17 cellular contexts compared by ENCODE assay signal in the genomic region with DNA sequence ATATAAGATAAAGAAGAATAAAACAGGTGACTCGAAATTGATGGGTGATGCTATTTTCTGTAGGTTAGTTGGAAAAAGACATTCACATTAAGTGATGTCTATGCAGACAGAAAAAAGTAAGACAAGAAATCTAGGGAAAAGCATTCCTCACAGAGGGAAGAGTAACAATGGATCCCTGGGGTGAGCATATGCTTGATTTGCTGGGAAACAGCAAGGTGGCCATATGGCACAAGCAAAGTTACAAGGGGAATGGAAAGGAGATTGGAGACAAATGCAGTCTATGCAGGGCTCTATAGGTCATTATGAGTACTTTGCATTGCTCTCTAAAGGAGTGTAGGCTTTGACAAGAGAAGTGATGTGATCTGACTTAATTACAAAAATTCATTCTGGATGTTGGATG.
DNase-seq lines count a peak whose midpoint lies in the region; FAIRE-seq and TF ChIP-seq lines count a peak whose summit lies in the region.
"Had no signal": no experiment of that assay in that cellular context is flagged by ENCODE, and none has a peak within 500 bp of the region (broad histone marks: within the 10 kb centered on the region; RNA-seq: fewer than 3 reads in every experiment).

No MANE protein-coding gene starts in this region.

- no peak overlapping the region for H3K4me3 ChIP-seq in mesendoderm (ENCODE audit: low read length)
- H3K4me3 ChIP-seq in foreskin fibroblast (ENCODE audit: low read depth in 1 of 2, low read length in 2 of 2) = no peak overlapping the region
- H3K4me3 ChIP-seq: BLaER1 treated with 17β-estradiol and CSF1 and Interleukin-3, amounts not matched to agents 10 nM and 100 nM had no signal

- H3K4ac ChIP-seq in mesendoderm (ENCODE audit: low read depth, low read length) = no peak overlapping the region

- no peak overlapping the region for H3K4me3 Mint-ChIP-seq in activated CD4-positive, alpha-beta T cell treated with anti-CD3 and anti-CD28 coated beads, Interleukin-2, amount 10 ng/mL, durations not matched to agents 7 days and 5 days
- H3K4me3 Mint-ChIP-seq: CD4-positive, CD25-positive, alpha-beta regulatory T cell; HFFc6 had no signal

- CTCF ChIA-PET in activated CD4-positive, alpha-beta T cell treated with anti-CD3 and anti-CD28 coated beads, Interleukin-2, amount 10 ng/mL, durations not matched to agents 7 days and 5 days (lab: Charles Lee) = no interaction called here

- H3K9ac ChIP-seq in mesendoderm (ENCODE audit: low read length) = no peak overlapping the region
- H3K9ac ChIP-seq: BLaER1 treated with 17β-estradiol and CSF1 and Interleukin-3, amounts not matched to agents 10 nM and 100 nM had no signal

- H3K18ac ChIP-seq in mesendoderm (ENCODE audit: low read length) = no peak overlapping the region

- no peaks in the 10 kb centered on the region for H3K36me3 ChIP-seq in mesendoderm (ENCODE audit: control insufficient read depth, insufficient read depth, low read length)
- H3K36me3 ChIP-seq: BLaER1 treated with 17β-estradiol and CSF1 and Interleukin-3, amounts not matched to agents 10 nM and 100 nM had no signal

- H3K27ac Mint-ChIP-seq in activated CD4-positive, alpha-beta T cell treated with anti-CD3 and anti-CD28 coated beads, Interleukin-2, amount 10 ng/mL, durations not matched to agents 7 days and 5 days = no peak overlapping the region
- H3K27ac Mint-ChIP-seq: CD4-positive, CD25-positive, alpha-beta regulatory T cell; HFFc6 had no signal

- no peaks in the 10 kb centered on the region for H3K79me1 ChIP-seq in mesendoderm (ENCODE audit: low read length)

- WGBS in mesendoderm (ENCODE audit: extremely low coverage, insufficient coverage, low lambda C conversion rate) = no CpG with 5 or more reads among the region's 1 CpG

- H3K9me3 Mint-ChIP-seq in activated CD4-positive, alpha-beta T cell treated with anti-CD3 and anti-CD28 coated beads, Interleukin-2, amount 10 ng/mL, durations not matched to agents 7 days and 5 days = no peaks in the 10 kb centered on the region

- no peaks in the 10 kb centered on the region for H3K4me1 Mint-ChIP-seq in activated CD4-positive, alpha-beta T cell treated with anti-CD3 and anti-CD28 coated beads, Interleukin-2, amount 10 ng/mL, durations not matched to agents 7 days and 5 days
- H3K4me1 Mint-ChIP-seq: CD4-positive, CD25-positive, alpha-beta regulatory T cell had no signal

- no peak for FAIRE-seq in GM12891 (lab: Jason Lieb, UNC)
- FAIRE-seq: G401.6, GM19239, HepG2, HTR-8/SVneo had no signal

- no peak overlapping the region for H3K23ac ChIP-seq in mesendoderm (ENCODE audit: low read length)

- H3K27me3 ChIP-seq in mesendoderm (ENCODE audit: insufficient read depth, low read length, poor library complexity) = no peaks in the 10 kb centered on the region
- H3K27me3 ChIP-seq: BLaER1 treated with 17β-estradiol and CSF1 and Interleukin-3, amounts not matched to agents 10 nM and 100 nM had no signal

- no peak overlapping the region for H2BK5ac ChIP-seq in mesendoderm (ENCODE audit: low read length)

- no peak overlapping the region for H3K4me2 ChIP-seq in mesendoderm (ENCODE audit: low read length)
- H3K4me2 ChIP-seq: BLaER1 treated with 17β-estradiol and CSF1 and Interleukin-3, amounts not matched to agents 10 nM and 100 nM had no signal

- TF ChIP-seq POLR2A in GM12891 (IDR thresholded peaks at IDR 0.05; ENCODE audit: low read depth, low read length) = no peak

- H2BK15ac ChIP-seq in mesendoderm (replicated peaks; ENCODE audit: low read depth) = no peak overlapping the region

- no peaks in the 10 kb centered on the region for H3K79me2 ChIP-seq in mesendoderm (ENCODE audit: control insufficient read depth, insufficient read depth, low read length)

- no peak overlapping the region for H2BK120ac ChIP-seq in mesendoderm (ENCODE audit: low read depth, low read length)

- no peaks in the 10 kb centered on the region for H3K36me3 Mint-ChIP-seq in activated CD4-positive, alpha-beta T cell treated with anti-CD3 and anti-CD28 coated beads, Interleukin-2, amount 10 ng/mL, durations not matched to agents 7 days and 5 days (ENCODE audit: low read depth)
- H3K36me3 Mint-ChIP-seq: CD4-positive, CD25-positive, alpha-beta regulatory T cell had no signal

- H3K4me1 ChIP-seq in mesendoderm (ENCODE audit: control insufficient read depth, low read depth, low read length) = peaks cover 2% of the 10 kb centered on the region

- TF ChIP-seq CTCF in foreskin fibroblast (IDR thresholded peaks at IDR 0.05; ENCODE audit: low read depth, low read length) = no peak

- no peaks in the 10 kb centered on the region for H3K27me3 Mint-ChIP-seq in activated CD4-positive, alpha-beta T cell treated with anti-CD3 and anti-CD28 coated beads, Interleukin-2, amount 10 ng/mL, durations not matched to agents 7 days and 5 days
- H3K27me3 Mint-ChIP-seq: CD4-positive, CD25-positive, alpha-beta regulatory T cell had no signal

- no peak overlapping the region for H3K56ac ChIP-seq in mesendoderm (ENCODE audit: low read length)

- H4K5ac ChIP-seq in mesendoderm (ENCODE audit: low read length) = no peak overlapping the region

- no peak overlapping the region for H4K8ac ChIP-seq in mesendoderm (ENCODE audit: low read depth, low read length)

- H2AK5ac ChIP-seq in mesendoderm (ENCODE audit: low read length) = no peak overlapping the region

- POLR2A ChIA-PET in activated CD4-positive, alpha-beta T cell treated with anti-CD3 and anti-CD28 coated beads, Interleukin-2, amount 10 ng/mL, durations not matched to agents 7 days and 5 days (lab: Charles Lee) = no interaction called here

- no peak overlapping the region for H3K27ac ChIP-seq in mesendoderm (ENCODE audit: low read depth, low read length)
- H3K27ac ChIP-seq: BLaER1 treated with 17β-estradiol and CSF1 and Interleukin-3, amounts not matched to agents 10 nM and 100 nM had no signal

- DNase-seq in DMS 273 treated with DMSO at 0.1 percent for 48 hours (lab: John Stamatoyannopoulos, UW) = peak; percentile 83
- peak; percentile 81 for DNase-seq in NCI-H524 treated with DMSO at 0.1 percent for 48 hours (lab: John Stamatoyannopoulos, UW)
- peak; percentile 76 for DNase-seq in cerebellar cortex (ENCODE audit: low spot score)
- peak; percentile 4 for DNase-seq in mesendoderm
- DNase-seq in foreskin fibroblast = no peak
- no peak for DNase-seq in activated CD4-positive, alpha-beta T cell treated with anti-CD3 and anti-CD28 coated beads, Interleukin-2, amount 10 ng/mL, durations not matched to agents 7 days and 5 days
- DNase-seq in GM12891 (ENCODE audit: insufficient read length, low spot score) = no peak
- DNase-seq: ACHN; CD4-positive, CD25-positive, alpha-beta regulatory T cell; DMS79; HCEC 1CT; HFFc6 had no signal

TF ChIP-seq in GM12891, 5 proteins besides CTCF, POLR2A, EP300 and RAD21:
- TF ChIP-seq TAF1 (IDR thresholded peaks at IDR 0.05; ENCODE audit: low read depth, low read length) (no peak), POU2F2 (IDR thresholded peaks at IDR 0.05; ENCODE audit: low read depth, low read length) (no peak), POLR2AphosphoS5 (IDR thresholded peaks at IDR 0.05; ENCODE audit: low read depth, low read length) (no peak), PAX5 (IDR thresholded peaks at IDR 0.05; ENCODE audit: insufficient read depth, low read length, severe bottlenecking) (no peak), SPI1 (IDR thresholded peaks at IDR 0.05; ENCODE audit: low read depth, low read length) (no peak)
TF ChIP-seq in GM12891: peak in this region for 0.

Comparison
In these comparisons a context has a peak if more than half of its experiments do, and no peak if none do; other contexts are left out.
1. DNase-seq: peak in DMS 273 treated with DMSO at 0.1 percent for 48 hours (single experiment), NCI-H524 treated with DMSO at 0.1 percent for 48 hours (single experiment), cerebellar cortex (single experiment) and mesendoderm (single experiment); none in foreskin fibroblast (0 of 2), activated CD4-positive, alpha-beta T cell treated with anti-CD3 and anti-CD28 coated beads, Interleukin-2, amount 10 ng/mL, durations not matched to agents 7 days and 5 days (single experiment) and GM12891 (single experiment).